Comparison of ENCODE assay signal across 12 cellular contexts in the genomic region with DNA sequence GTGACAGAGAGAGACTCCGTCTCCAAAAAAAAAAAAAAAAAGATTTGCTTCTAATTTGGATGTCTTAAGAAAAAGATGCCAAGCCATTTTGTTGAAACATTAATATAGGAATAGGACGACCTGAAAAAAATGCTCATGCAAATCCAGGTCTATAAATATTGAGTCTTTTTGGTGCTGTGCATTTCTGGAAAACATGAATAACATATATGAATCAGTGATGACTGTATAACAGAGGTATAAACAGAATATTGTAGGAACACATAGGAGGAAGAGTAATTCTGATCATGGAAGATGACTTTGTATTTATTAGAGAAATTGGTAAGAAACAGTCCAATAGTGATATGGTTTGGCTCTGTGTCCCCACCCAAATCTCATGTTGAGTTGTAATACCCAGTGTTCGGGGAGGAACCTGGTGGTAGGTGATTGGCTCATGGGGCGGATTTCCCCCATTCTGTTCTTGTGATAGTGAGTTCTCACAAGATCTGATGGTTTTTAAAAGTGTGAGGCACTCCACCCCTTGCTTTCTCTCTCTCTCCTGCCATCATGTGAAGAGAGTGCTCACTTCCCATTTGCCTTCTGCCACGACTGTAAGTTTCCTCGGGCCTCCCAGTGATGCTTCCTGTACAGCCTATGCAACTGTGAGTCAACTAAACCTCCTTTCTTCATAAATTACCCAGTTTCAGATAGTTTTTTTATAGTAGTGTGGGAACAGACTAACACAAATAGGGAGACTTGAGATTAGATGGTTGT. TPM values are rescaled to one million over a fixed set of nuclear protein-coding genes. Genes with fewer than 3 reads are reported as not detected.
A peak's percentile ranks its signal among the peaks of the same experiment; 100 is the strongest.
DNase-seq lines count a peak whose midpoint lies in the region; ATAC-seq and TF ChIP-seq lines count a peak whose summit lies in the region.
"Had no signal": no experiment of that assay in that cellular context is flagged by ENCODE, and none has a peak within 500 bp of the region (broad histone marks: within the 10 kb centered on the region; RNA-seq: fewer than 3 reads in every experiment).

No MANE protein-coding gene starts in this region.

- H3K27me3 Mint-ChIP-seq in HFFc6 (ENCODE audit: insufficient read depth) (peaks cover 13% of the 10 kb centered on the region), brain (peaks cover 64% of the 10 kb centered on the region)

- no peak overlapping the region for H3K9ac ChIP-seq in OCI-LY3 (ENCODE audit: low read length)

- H3K4me3 ChIP-seq in OCI-LY3 (ENCODE audit: low read length) = no peak overlapping the region

- H3K4me1 Mint-ChIP-seq in HFFc6 (ENCODE audit: low read depth) (peaks cover 52% of the 10 kb centered on the region), brain (peaks cover 30% of the 10 kb centered on the region)

- no peak overlapping the region for H3K27ac ChIP-seq in OCI-LY3 (ENCODE audit: low read length)

- H3K36me3 Mint-ChIP-seq in HFFc6 (ENCODE audit: low read depth) = peaks cover 20% of the 10 kb centered on the region
- H3K36me3 Mint-ChIP-seq in brain = peaks cover 20% of the 10 kb centered on the region

- H4K20me1 ChIP-seq in OCI-LY3 (ENCODE audit: insufficient read depth, low read length) = peaks cover 12% of the 10 kb centered on the region

- H3K4me1 ChIP-seq in OCI-LY3 (ENCODE audit: low read length) = peaks cover 15% of the 10 kb centered on the region

- peaks cover 7% of the 10 kb centered on the region for H3K9me3 Mint-ChIP-seq in HFFc6
- peaks cover 0 to 12% (median 6%) of the 10 kb centered on the region in 5 experiments for H3K9me3 Mint-ChIP-seq in brain

- no peak overlapping the region for H3K4me2 ChIP-seq in OCI-LY3 (ENCODE audit: low read length)

- H3K9me3 ChIP-seq in OCI-LY3 (ENCODE audit: insufficient read depth, low read length) = no peaks in the 10 kb centered on the region

- peak; percentile 17 for DNase-seq in HFFc6
- peak; percentile 17 for DNase-seq in stimulated activated CD4-positive, alpha-beta T cell treated with anti-CD3 and anti-CD28 coated beads, Interleukin-12 subunit alpha, Interleukin-12 subunit beta, amount 100 ng/mL, for 4 hours
- DNase-seq in germinal center (ENCODE audit: low spot score) = no peak
- DNase-seq in HEK293T (ENCODE audit: extremely low spot score) = no peak
- no peak for DNase-seq in NCI-H2196 treated with DMSO at 0.1 percent for 48 hours (lab: John Stamatoyannopoulos, UW; ENCODE audit: unreplicated experiment)
- no peak for DNase-seq in left colon
- DNase-seq: activated CD8-positive, alpha-beta memory T cell treated with anti-CD3 and anti-CD28 coated beads for 24 hours; hypothalamus; mammary epithelial cell had no signal

- H3K27me3 ChIP-seq in OCI-LY3 (ENCODE audit: low read depth, low read length) = no peaks in the 10 kb centered on the region

- H3K4me3 Mint-ChIP-seq in HFFc6 (no peak overlapping the region), brain (peak overlapping the region in 3 of 5 experiments; percentile 21 to 64 (median 29))

- peak overlapping the region; percentile 63; the same call in 1 of the 2 replicates for H2AFZ ChIP-seq in OCI-LY3 (ENCODE audit: low read depth, low read length)

- POLR2A ChIA-PET in HEK293T (lab: Yijun Ruan, JAX) = no interaction called here

- ATAC-seq in left colon = no peak

- intact Hi-C loops in left colon (cut with DNase I, micrococcal nuclease) = no loop called here

- no peak for TF ChIP-seq CTCF in HFFc6 (IDR thresholded peaks at IDR 0.05)
- no peak for TF ChIP-seq CTCF in OCI-LY3 (IDR thresholded peaks at IDR 0.05; ENCODE audit: low read depth, low read length)
- no peak for TF ChIP-seq CTCF in brain (conservative IDR thresholded peaks at IDR 0.05)

- H3K27ac Mint-ChIP-seq in HFFc6 = peak overlapping the region; percentile 25
- peak overlapping the region in 1 of 5 experiments; percentile 37 for H3K27ac Mint-ChIP-seq in brain

- H3K79me2 ChIP-seq in OCI-LY3 (ENCODE audit: low read length) = peaks cover 20% of the 10 kb centered on the region

- CTCF ChIA-PET in HEK293T (lab: Yijun Ruan, JAX) = no interaction called here

- peaks cover 12% of the 10 kb centered on the region for H3K36me3 ChIP-seq in OCI-LY3 (replicated peaks; ENCODE audit: low read depth, low read length)

TF ChIP-seq in HEK293T, 16 proteins besides CTCF, POLR2A, EP300 and RAD21:
- TF ChIP-seq CTBP1 (IDR thresholded peaks at IDR 0.05; ENCODE audit: borderline replicate concordance) = no peak
- no peak for TF ChIP-seq NFRKB (IDR thresholded peaks at IDR 0.05)
- TF ChIP-seq HDGF (IDR thresholded peaks at IDR 0.05; ENCODE audit: borderline replicate concordance) = no peak
- TF ChIP-seq ZNF384 (IDR thresholded peaks at IDR 0.05) = no peak
- TF ChIP-seq SUZ12 (IDR thresholded peaks at IDR 0.05) = no peak
- no peak for TF ChIP-seq ELF4 (IDR thresholded peaks at IDR 0.05)
- TF ChIP-seq TARDBP (IDR thresholded peaks at IDR 0.05) = no peak
- TF ChIP-seq FOXK2 (IDR thresholded peaks at IDR 0.05) = no peak
- TF ChIP-seq ARNT (IDR thresholded peaks at IDR 0.05) = no peak
- TF ChIP-seq FOXA1 (IDR thresholded peaks at IDR 0.05) = no peak
- TF ChIP-seq LEF1 (IDR thresholded peaks at IDR 0.05; ENCODE audit: borderline replicate concordance) = no peak
- TF ChIP-seq L3MBTL2 (conservative IDR thresholded peaks at IDR 0.05) = no peak
- no peak for TF ChIP-seq FOXM1 (IDR thresholded peaks at IDR 0.05; ENCODE audit: borderline replicate concordance)
- TF ChIP-seq SP1 (IDR thresholded peaks at IDR 0.05) = no peak
- TF ChIP-seq BHLHE40 (IDR thresholded peaks at IDR 0.05; ENCODE audit: borderline replicate concordance) = no peak
- TF ChIP-seq, protein P1, sequence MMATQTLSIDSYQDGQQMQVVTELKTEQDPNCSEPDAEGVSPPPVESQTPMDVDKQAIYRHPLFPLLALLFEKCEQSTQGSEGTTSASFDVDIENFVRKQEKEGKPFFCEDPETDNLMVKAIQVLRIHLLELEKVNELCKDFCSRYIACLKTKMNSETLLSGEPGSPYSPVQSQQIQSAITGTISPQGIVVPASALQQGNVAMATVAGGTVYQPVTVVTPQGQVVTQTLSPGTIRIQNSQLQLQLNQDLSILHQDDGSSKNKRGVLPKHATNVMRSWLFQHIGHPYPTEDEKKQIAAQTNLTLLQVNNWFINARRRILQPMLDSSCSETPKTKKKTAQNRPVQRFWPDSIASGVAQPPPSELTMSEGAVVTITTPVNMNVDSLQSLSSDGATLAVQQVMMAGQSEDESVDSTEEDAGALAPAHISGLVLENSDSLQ (IDR thresholded peaks at IDR 0.05) = no peak

RNA-seq across cellular contexts. Expression of gene SRSF5, which starts 3.0 kb away (rescaled TPM):
- 100 to 1,000 TPM; 162 to 221 (median 185) TPM for total RNA-seq in HFFc6 (2021; fragmentation: NEBNext Ultra II Directional; extraction: Animal tissue kit (Norgen Biotek cat#: 25700))
- polyA plus RNA-seq in brain (ENCODE audit: insufficient read depth, low read depth, low replicate concordance) = 71.5 TPM
- total RNA-seq in left colon = 100 to 1,000 TPM; 315 to 316 TPM

RNA-seq across cellular contexts. Expression of gene SLC10A1, which starts 33.1 kb away (rescaled TPM):
- not detected for total RNA-seq in HFFc6 (2021; fragmentation: NEBNext Ultra II Directional; extraction: Animal tissue kit (Norgen Biotek cat#: 25700))
- polyA plus RNA-seq in brain (ENCODE audit: insufficient read depth, low read depth, low replicate concordance) = not detected
- not detected for total RNA-seq in left colon
- total RNA-seq: H4, mammary epithelial cell had no signal
- polyA plus RNA-seq: mammary epithelial cell had no signal

Comparison
In these comparisons a context has a peak if more than half of its experiments do, and no peak if none do; other contexts are left out.
1. DNase-seq: peak in HFFc6 (single experiment) and stimulated activated CD4-positive, alpha-beta T cell treated with anti-CD3 and anti-CD28 coated beads, Interleukin-12 subunit alpha, Interleukin-12 subunit beta, amount 100 ng/mL, for 4 hours (single experiment); none in germinal center (single experiment), HEK293T (single experiment), NCI-H2196 treated with DMSO at 0.1 percent for 48 hours (single experiment) and left colon (0 of 2).